Comparison of ENCODE assay signal across 8 cellular contexts in genomic region chr9:31119882-31120481, GRCh38.
DNase-seq lines count a peak whose midpoint lies in the region; ATAC-seq and TF ChIP-seq lines count a peak whose summit lies in the region.

No MANE protein-coding gene starts in this region.

- TF ChIP-seq CTCF in activated CD8-positive, alpha-beta T cell treated with anti-CD3 and anti-CD28 coated beads for 36 hours (IDR thresholded peaks at IDR 0.05): peak; percentile 38
- peak; percentile 47 for TF ChIP-seq CTCF in glutamatergic neuron (IDR thresholded peaks at IDR 0.05; ENCODE audit: partially characterized antibody, unreplicated experiment)

- H3K9me3 Mint-ChIP-seq in activated CD8-positive, alpha-beta T cell treated with anti-CD3 and anti-CD28 coated beads for 36 hours: peaks cover 6% of the 10 kb centered on the region
- H3K9me3 Mint-ChIP-seq in glutamatergic neuron (ENCODE audit: unreplicated experiment): peaks cover 3% of the 10 kb centered on the region

- CTCF ChIA-PET in activated CD8-positive, alpha-beta T cell treated with anti-CD3 and anti-CD28 coated beads for 36 hours (lab: Charles Lee): interaction anchor here (0.7 to 1.5 kb wide), 4 partner anchors 9 to 1212 kb away, joined by 3 to 4 read pairs (median 4); no protein-coding TSS in a partner anchor

- peak; percentile 91 for ATAC-seq in HG02610 (IDR thresholded peaks at IDR 0.05; ENCODE audit: unreplicated experiment)
- peak; percentile 56 for ATAC-seq in activated CD8-positive, alpha-beta T cell treated with anti-CD3 and anti-CD28 coated beads for 36 hours
- no peak for ATAC-seq in HG02840 (IDR thresholded peaks at IDR 0.05; ENCODE audit: low FRiP score, unreplicated experiment)

- DNase-seq in SKM-1 treated with dmso at 0.1 percent for 144 hours (lab: John Stamatoyannopoulos, UW; ENCODE audit: unreplicated experiment): peak; percentile 15
- DNase-seq in SKM-1 (lab: John Stamatoyannopoulos, UW; ENCODE audit: unreplicated experiment): no peak
- peak; percentile 79 for DNase-seq in NCI-H146 (lab: John Stamatoyannopoulos, UW)
- DNase-seq in activated CD8-positive, alpha-beta T cell treated with anti-CD3 and anti-CD28 coated beads for 36 hours: peak; percentile 43
- no peak for DNase-seq in glutamatergic neuron
- peak in 2 of 3 experiments; percentile 8 to 15 for DNase-seq in stimulated activated CD4-positive, alpha-beta T cell treated with anti-CD3 and anti-CD28 coated beads, TNF-alpha, amount 100 ng/mL, for 24 hours (ENCODE audit: low read depth in 3 of 3)

- H3K27ac Mint-ChIP-seq in activated CD8-positive, alpha-beta T cell treated with anti-CD3 and anti-CD28 coated beads for 36 hours: no peak overlapping the region
- H3K27ac Mint-ChIP-seq in glutamatergic neuron (ENCODE audit: unreplicated experiment): no peak overlapping the region

- H3K4me3 Mint-ChIP-seq in activated CD8-positive, alpha-beta T cell treated with anti-CD3 and anti-CD28 coated beads for 36 hours: no peak overlapping the region
- no peak overlapping the region for H3K4me3 Mint-ChIP-seq in glutamatergic neuron (ENCODE audit: unreplicated experiment)

- H3K36me3 Mint-ChIP-seq in activated CD8-positive, alpha-beta T cell treated with anti-CD3 and anti-CD28 coated beads for 36 hours (ENCODE audit: low read depth): peaks cover 5% of the 10 kb centered on the region
- H3K36me3 Mint-ChIP-seq in glutamatergic neuron (ENCODE audit: unreplicated experiment): peaks cover 8% of the 10 kb centered on the region

- no peaks in the 10 kb centered on the region for H3K27me3 Mint-ChIP-seq in activated CD8-positive, alpha-beta T cell treated with anti-CD3 and anti-CD28 coated beads for 36 hours
- no peaks in the 10 kb centered on the region for H3K27me3 Mint-ChIP-seq in glutamatergic neuron (ENCODE audit: unreplicated experiment)

- POLR2A ChIA-PET in activated CD8-positive, alpha-beta T cell treated with anti-CD3 and anti-CD28 coated beads for 36 hours (lab: Charles Lee): no interaction called here

- peaks cover 2% of the 10 kb centered on the region for H3K4me1 Mint-ChIP-seq in activated CD8-positive, alpha-beta T cell treated with anti-CD3 and anti-CD28 coated beads for 36 hours (ENCODE audit: low read depth)
- no peaks in the 10 kb centered on the region for H3K4me1 Mint-ChIP-seq in glutamatergic neuron (ENCODE audit: low read depth, unreplicated experiment)

- intact Hi-C loops in activated CD8-positive, alpha-beta T cell treated with anti-CD3 and anti-CD28 coated beads for 36 hours (cut with micrococcal nuclease): loop anchor here (5.0 kb wide), 1 partner anchor 682 kb away; no protein-coding TSS in a partner anchor

Comparison
In these comparisons a context has a peak if more than half of its experiments do, and no peak if none do; other contexts are left out.
1. DNase-seq: peak in SKM-1 treated with dmso at 0.1 percent for 144 hours (single experiment), NCI-H146 (single experiment), activated CD8-positive, alpha-beta T cell treated with anti-CD3 and anti-CD28 coated beads for 36 hours (single experiment) and stimulated activated CD4-positive, alpha-beta T cell treated with anti-CD3 and anti-CD28 coated beads, TNF-alpha, amount 100 ng/mL, for 24 hours (2 of 3); none in SKM-1 (single experiment) and glutamatergic neuron (single experiment).